In the genomic region with DNA sequence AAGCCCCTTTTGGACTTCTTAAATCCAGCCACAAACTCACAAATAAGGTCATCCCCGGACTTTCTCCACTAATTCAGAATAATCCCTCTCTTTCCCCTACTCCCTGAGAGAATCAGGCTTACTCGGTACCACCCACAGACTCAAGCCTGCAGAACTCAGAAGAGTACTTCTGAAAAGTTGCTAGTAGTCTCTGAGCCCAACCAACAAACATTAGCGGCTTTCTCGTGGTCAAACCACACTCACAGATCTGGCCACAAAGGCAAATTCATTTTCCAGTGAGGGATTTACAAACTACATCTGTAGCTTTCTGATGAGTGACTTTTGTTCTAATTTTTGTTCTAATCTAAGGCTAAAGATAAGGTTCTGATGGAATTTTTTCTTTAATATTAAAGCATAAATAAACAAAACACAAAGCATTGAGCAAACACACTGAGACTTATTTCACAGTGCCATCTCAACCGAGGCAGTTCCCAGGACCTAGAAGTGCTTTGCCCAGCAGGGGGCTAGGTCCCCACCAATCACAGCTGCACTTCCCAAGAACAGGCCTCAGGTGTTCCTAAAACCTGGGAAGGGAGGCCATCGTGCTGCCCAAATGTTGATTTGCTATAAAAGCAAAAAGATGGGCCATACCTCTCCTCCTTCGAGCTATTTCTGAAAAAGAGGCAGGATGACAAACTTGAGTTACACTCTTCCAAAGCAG, we compare ENCODE assay signal across 1 cellular context.
TF ChIP-seq lines count a peak whose summit lies in the region.

No MANE protein-coding gene starts in this region.

TF ChIP-seq in WTC11, 78 proteins besides CTCF, POLR2A, EP300 and RAD21 (continued from another document):
- no peak for TF ChIP-seq HMGA2 (CRISPR knock-in tag; IDR thresholded peaks at IDR 0.05)
TF ChIP-seq in WTC11: peak in this region for 0.
